ENCODE assay signal across 9 cellular contexts in the genomic region with DNA sequence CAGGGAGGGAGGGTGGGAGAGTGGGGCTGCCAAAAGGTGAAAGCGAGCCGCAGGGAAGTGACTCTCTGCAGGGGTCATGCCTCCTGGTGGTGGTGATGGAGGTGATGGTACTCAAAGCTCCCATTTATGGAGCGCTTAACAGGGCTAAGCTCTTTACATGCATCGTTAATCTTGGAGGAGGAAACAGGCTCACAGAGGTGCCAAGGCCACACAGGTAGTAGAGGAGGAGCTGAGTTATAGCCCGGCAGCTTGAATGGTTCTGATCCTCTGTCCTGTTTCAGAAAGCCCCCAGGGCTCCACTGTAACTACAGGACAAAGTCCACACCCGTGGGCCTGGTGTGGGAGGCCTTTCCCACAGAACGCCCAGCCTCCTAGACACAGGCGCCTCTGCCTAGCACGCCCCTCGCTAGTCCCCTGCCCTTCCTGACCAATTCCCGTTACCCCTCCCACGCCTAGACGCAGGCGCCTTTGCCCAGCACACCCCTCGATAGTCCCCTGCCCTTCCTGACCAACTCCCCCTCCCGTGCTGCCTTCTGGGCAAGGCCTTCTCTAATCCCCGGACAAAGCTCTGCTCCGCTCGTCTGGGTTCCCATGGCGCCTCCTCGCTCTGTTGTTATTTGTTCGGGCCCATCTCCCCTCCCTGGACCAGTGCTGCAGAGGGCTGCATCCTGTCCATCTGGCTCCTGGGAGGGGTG. TPM values are rescaled to one million over a fixed set of nuclear protein-coding genes. Genes with fewer than 3 reads are reported as not detected.
DNase-seq lines count a peak whose midpoint lies in the region; ATAC-seq and TF ChIP-seq lines count a peak whose summit lies in the region.
"Had no signal": no experiment of that assay in that cellular context is flagged by ENCODE, and none has a peak within 500 bp of the region (broad histone marks: within the 10 kb centered on the region; RNA-seq: fewer than 3 reads in every experiment).

No MANE protein-coding gene starts in this region.

- H3K4me1 Mint-ChIP-seq in type B pancreatic cell (ENCODE audit: unreplicated experiment): peaks cover 48% of the 10 kb centered on the region

- H3K36me3 Mint-ChIP-seq in activated naive CD4-positive, alpha-beta T cell treated with anti-CD3 and anti-CD28 coated beads, Interleukin-2, amount 50 U/mL, for 72 hours: no peaks in the 10 kb centered on the region
- no peaks in the 10 kb centered on the region for H3K36me3 Mint-ChIP-seq in type B pancreatic cell

- peak in 1 of 6 experiments; percentile 7 for TF ChIP-seq CTCF in Peyer's patch (IDR thresholded peaks at IDR 0.05)
- no peak for TF ChIP-seq CTCF in right atrium auricular region (IDR thresholded peaks at IDR 0.05)
- peak; percentile 18 for TF ChIP-seq CTCF in type B pancreatic cell (conservative IDR thresholded peaks at IDR 0.05)

- no peaks in the 10 kb centered on the region for H3K27me3 Mint-ChIP-seq in type B pancreatic cell

- peak overlapping the region in 1 of 2 donors; percentile 80 for H3K27ac Mint-ChIP-seq in activated naive CD4-positive, alpha-beta T cell treated with anti-CD3 and anti-CD28 coated beads, Interleukin-2, amount 50 U/mL, for 72 hours
- H3K27ac Mint-ChIP-seq in type B pancreatic cell: peak overlapping the region; percentile 88

- H3K27me3 ChIP-seq in Peyer's patch (no peaks in the 10 kb centered on the region), right atrium auricular region (no peaks in the 10 kb centered on the region), MG63 (no peaks in the 10 kb centered on the region)

- peak overlapping the region; percentile 53 to 88 (median 66) for H3K27ac ChIP-seq in Peyer's patch
- H3K27ac ChIP-seq in right atrium auricular region: peak overlapping the region; percentile 11 to 76
- H3K27ac ChIP-seq: PC-9 had no signal

- peak overlapping the region in 2 of 4 donors; percentile 16 to 31 for H3K4me3 ChIP-seq in Peyer's patch
- H3K4me3 ChIP-seq in right atrium auricular region: peak overlapping the region in 1 of 2 donors; percentile 36
- H3K4me3 ChIP-seq in MG63: no peak overlapping the region
- H3K4me3 ChIP-seq: PC-9 had no signal

- H3K36me3 ChIP-seq in Peyer's patch (no peaks in the 10 kb centered on the region), right atrium auricular region (no peaks in the 10 kb centered on the region), MG63 (peaks cover 18% of the 10 kb centered on the region)

- no peak for TF ChIP-seq POLR2A in Peyer's patch (IDR thresholded peaks at IDR 0.05)

- H3K9me3 ChIP-seq in Peyer's patch (no peaks in the 10 kb centered on the region), right atrium auricular region (no peaks in the 10 kb centered on the region), MG63 (no peaks in the 10 kb centered on the region)

- no peak for DNase-seq in activated naive CD4-positive, alpha-beta T cell treated with anti-CD3 and anti-CD28 coated beads, Interleukin-2, amount 50 U/mL, for 72 hours (ENCODE audit: low spot score in 2 of 2)
- no peak for DNase-seq in activated naive CD4-positive, alpha-beta T cell (lab: John Stamatoyannopoulos, UW)
- DNase-seq in Peyer's patch: no peak
- no peak for DNase-seq in right atrium auricular region (ENCODE audit: low spot score)
- no peak for DNase-seq in type B pancreatic cell (ENCODE audit: extremely low spot score, unreplicated experiment)
- no peak for DNase-seq in MG63
- DNase-seq: PC-9 had no signal

- H3K9me3 Mint-ChIP-seq in activated naive CD4-positive, alpha-beta T cell treated with anti-CD3 and anti-CD28 coated beads, Interleukin-2, amount 50 U/mL, for 72 hours: no peaks in the 10 kb centered on the region
- no peaks in the 10 kb centered on the region for H3K9me3 Mint-ChIP-seq in type B pancreatic cell

- peak; percentile 1 to 42 for ATAC-seq in activated naive CD4-positive, alpha-beta T cell treated with anti-CD3 and anti-CD28 coated beads, Interleukin-2, amount 50 U/mL, for 72 hours
- ATAC-seq in GM18858 (IDR thresholded peaks at IDR 0.05; ENCODE audit: unreplicated experiment): no peak
- no peak for ATAC-seq in GM21576 (IDR thresholded peaks at IDR 0.05; ENCODE audit: unreplicated experiment)

- peak overlapping the region; percentile 63 for H3K4me3 Mint-ChIP-seq in type B pancreatic cell

- H3K4me1 ChIP-seq in Peyer's patch: peaks cover 12 to 70% (median 15%) of the 10 kb centered on the region in 4 donors
- H3K4me1 ChIP-seq in right atrium auricular region: peaks cover 0 to 64% of the 10 kb centered on the region in 2 donors

RNA-seq across cellular contexts. Expression of a gene that starts 10.8 kb away (rescaled TPM):
- total RNA-seq in activated naive CD4-positive, alpha-beta T cell treated with anti-CD3 and anti-CD28 coated beads, Interleukin-2, amount 50 U/mL, for 72 hours: 10 to 100 TPM; 12.4 to 18.3 TPM
- 10 to 100 TPM; 41.8 to 75.1 (median 54.2) TPM for total RNA-seq in Peyer's patch
- total RNA-seq in right atrium auricular region: 10 to 100 TPM; 21.7 to 22.9 TPM
- 44.7 and 63.7 TPM in 2 replicates for total RNA-seq in type B pancreatic cell (ENCODE audit: low replicate concordance)
- total RNA-seq in MG63 (2014; rRNA removed; shearing (Covaris generic); ENCODE audit: low replicate concordance): 18.1 and 33.1 TPM in 2 replicates

RNA-seq across cellular contexts. Expression of a gene that starts 24.7 kb away (rescaled TPM):
- total RNA-seq in activated naive CD4-positive, alpha-beta T cell treated with anti-CD3 and anti-CD28 coated beads, Interleukin-2, amount 50 U/mL, for 72 hours: 10 to 100 TPM in 1 of 2 donors, 1 to 10 TPM in 1; 8.3 to 54.3 TPM
- total RNA-seq in Peyer's patch: 10 to 100 TPM in 3 of 4 donors, not detected in 1; 28.7 to 34.2 (median 29.6) TPM
- total RNA-seq in right atrium auricular region: 10 to 100 TPM; 11.3 to 20.0 TPM
- total RNA-seq in type B pancreatic cell (ENCODE audit: low replicate concordance): 32.2 and 35.6 TPM in 2 replicates
- total RNA-seq in MG63 (2014; rRNA removed; shearing (Covaris generic); ENCODE audit: low replicate concordance): 28.2 and 73.6 TPM in 2 replicates

RNA-seq across cellular contexts. Expression of a gene that starts 27.5 kb away (rescaled TPM):
- 1 to 10 TPM; 2.3 to 6.7 TPM for total RNA-seq in activated naive CD4-positive, alpha-beta T cell treated with anti-CD3 and anti-CD28 coated beads, Interleukin-2, amount 50 U/mL, for 72 hours
- total RNA-seq in Peyer's patch: 1 to 10 TPM in 3 of 4 donors, not detected in 1; 2.1 to 5.5 (median 5.4) TPM
- total RNA-seq in right atrium auricular region: under 1 TPM in 1 of 2 donors, not detected in 1; 0.43 TPM
- total RNA-seq in type B pancreatic cell (ENCODE audit: low replicate concordance): 2.2 and 3.7 TPM in 2 replicates
- total RNA-seq in MG63 (2014; rRNA removed; shearing (Covaris generic); ENCODE audit: low replicate concordance): not detected in 2 replicates

RNA-seq across cellular contexts. Expression of a gene that starts 57.0 kb away (rescaled TPM):
- total RNA-seq in activated naive CD4-positive, alpha-beta T cell treated with anti-CD3 and anti-CD28 coated beads, Interleukin-2, amount 50 U/mL, for 72 hours: under 1 TPM in 1 of 2 donors, not detected in 1; 0.14 TPM
- under 1 TPM in 2 of 4 donors, not detected in 2; 0.35 to 0.40 TPM for total RNA-seq in Peyer's patch
- total RNA-seq in right atrium auricular region: under 1 TPM; 0.16 to 0.22 TPM
- total RNA-seq in type B pancreatic cell (ENCODE audit: low replicate concordance): 0.56 and 1.3 TPM in 2 replicates
- total RNA-seq in MG63 (2014; rRNA removed; shearing (Covaris generic); ENCODE audit: low replicate concordance): 0.91 TPM in 1 of 2 replicates, not detected in the other

Comparison
In these comparisons a context has a peak if more than half of its experiments do, and no peak if none do; other contexts are left out.
1. ATAC-seq: peak in activated naive CD4-positive, alpha-beta T cell treated with anti-CD3 and anti-CD28 coated beads, Interleukin-2, amount 50 U/mL, for 72 hours (2 of 2); none in GM18858 (single experiment) and GM21576 (single experiment).